ENCODE assay signal across 8 cellular contexts in the genomic region with DNA sequence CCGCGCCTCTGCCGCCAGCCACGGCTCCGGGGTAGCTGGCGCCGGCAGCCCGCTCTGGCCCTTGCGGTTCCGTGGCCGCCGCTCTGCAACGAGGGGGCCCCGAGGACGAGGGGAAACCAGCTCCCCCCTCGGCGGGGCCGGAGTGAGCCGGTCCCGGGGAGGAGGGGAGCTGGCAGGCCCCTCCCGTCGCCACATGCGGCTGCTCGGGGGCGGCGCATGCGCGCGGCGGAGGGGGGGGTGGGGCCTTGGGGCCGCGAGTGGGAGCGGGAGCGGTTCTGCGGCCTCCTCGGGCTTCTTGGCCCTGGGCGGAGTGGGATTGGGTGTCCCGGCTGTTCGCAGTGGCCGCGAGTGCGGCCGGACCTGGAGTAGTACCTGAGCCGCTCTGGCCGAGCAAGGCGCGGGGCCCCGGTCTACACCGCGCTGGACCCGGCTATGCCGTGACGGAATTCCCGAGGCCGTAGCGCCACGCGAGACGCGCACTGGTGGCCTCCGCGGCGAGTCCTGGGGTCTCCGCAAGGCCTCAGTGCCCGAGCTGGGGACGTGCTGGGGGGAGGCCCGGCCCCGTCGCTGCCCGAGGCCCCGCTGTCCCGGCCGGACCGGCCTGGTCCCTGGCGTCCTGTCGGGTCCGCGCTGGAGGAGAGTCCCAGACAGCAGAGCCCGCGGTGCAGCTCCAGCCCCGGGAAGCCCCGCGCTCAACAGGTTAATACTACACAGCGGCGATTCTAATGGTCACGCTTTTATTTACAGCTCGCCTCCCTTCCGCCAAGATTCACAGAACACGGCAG. TPM values are rescaled to one million over a fixed set of nuclear protein-coding genes. Genes with fewer than 3 reads are reported as not detected.
A peak's percentile ranks its signal among the peaks of the same experiment; 100 is the strongest.
DNase-seq lines count a peak whose midpoint lies in the region; ATAC-seq and TF ChIP-seq lines count a peak whose summit lies in the region.

No MANE protein-coding gene starts in this region.

- peak overlapping the region; percentile 83 to 95 (median 90) for H3K27ac Mint-ChIP-seq in immature natural killer cell

- peaks cover 6 to 15% (median 7%) of the 10 kb centered on the region in 3 donors for H3K27me3 Mint-ChIP-seq in immature natural killer cell (ENCODE audit: low read depth in 3 of 3)

- no peaks in the 10 kb centered on the region for H3K27me3 ChIP-seq in WERI-Rb-1 (ENCODE audit: insufficient read depth, low read depth, severe bottlenecking)
- H3K27me3 ChIP-seq in breast epithelium: no peaks in the 10 kb centered on the region
- H3K27me3 ChIP-seq in smooth muscle cell (ENCODE audit: low read depth): no peaks in the 10 kb centered on the region

- H3K27ac ChIP-seq in WERI-Rb-1 (peak overlapping the region; percentile 100), breast epithelium (peak overlapping the region; percentile 89 to 95), smooth muscle cell (ENCODE audit: low read depth) (peak overlapping the region; percentile 93)

- no peaks in the 10 kb centered on the region for H3K9me3 ChIP-seq in WERI-Rb-1 (ENCODE audit: severe bottlenecking)
- H3K9me3 ChIP-seq in breast epithelium: no peaks in the 10 kb centered on the region
- H3K9me3 ChIP-seq in smooth muscle cell (replicated peaks; ENCODE audit: low read depth): no peaks in the 10 kb centered on the region

- 3% methylated on average over 33 of the region's 89 CpGs for WGBS in smooth muscle cell (ENCODE audit: low lambda C conversion rate)

- H3K4me3 ChIP-seq in WERI-Rb-1 (ENCODE audit: low read depth, low read length) (peak overlapping the region; percentile 98), breast epithelium (peak overlapping the region; percentile 92 to 96 (median 94)), smooth muscle cell (peak overlapping the region; percentile 95)

- ATAC-seq in HG02852 (IDR thresholded peaks at IDR 0.05; ENCODE audit: unreplicated experiment): peak; percentile 60

- peaks cover 22% of the 10 kb centered on the region for H3K79me2 ChIP-seq in smooth muscle cell (ENCODE audit: low read depth)

- peak overlapping the region; percentile 98 for H3K9ac ChIP-seq in smooth muscle cell (ENCODE audit: low read depth)

- H3K4me1 Mint-ChIP-seq in immature natural killer cell: peaks cover 13 to 18% of the 10 kb centered on the region in 2 donors

- peak overlapping the region; percentile 93 to 97 (median 94) for H3K4me3 Mint-ChIP-seq in immature natural killer cell

- H3K4me2 ChIP-seq in smooth muscle cell: peak overlapping the region; percentile 96

- H3K36me3 Mint-ChIP-seq in immature natural killer cell: no peaks in the 10 kb centered on the region

- H3F3A ChIP-seq in smooth muscle cell (ENCODE audit: low read depth): no peaks in the 10 kb centered on the region

- peak; percentile 71 for TF ChIP-seq POLR2A in breast epithelium (IDR thresholded peaks at IDR 0.05)

- peak; percentile 46 to 59 for DNase-seq in SHP77 (lab: John Stamatoyannopoulos, UW)
- no peak for DNase-seq in SHP77 treated with DMSO at 0.1 percent for 48 hours (lab: John Stamatoyannopoulos, UW)
- peak; percentile 56 for DNase-seq in NCI-H1694 treated with DMSO at 0.1 percent for 48 hours (lab: John Stamatoyannopoulos, UW)
- peak; percentile 73 for DNase-seq in WERI-Rb-1
- peak; percentile 69 to 79 for DNase-seq in breast epithelium (ENCODE audit: low spot score in 2 of 2)
- DNase-seq in immature natural killer cell: peak; percentile 84 to 91 (median 90)
- peak; percentile 75 for DNase-seq in smooth muscle cell (lab: John Stamatoyannopoulos, UW; ENCODE audit: unreplicated experiment)

- H4K20me1 ChIP-seq in smooth muscle cell (ENCODE audit: low read depth): peaks cover 20% of the 10 kb centered on the region

- peaks cover 0 to 7% of the 10 kb centered on the region in 2 donors for H3K4me1 ChIP-seq in breast epithelium
- peaks cover 6% of the 10 kb centered on the region for H3K4me1 ChIP-seq in smooth muscle cell (ENCODE audit: low read depth)

- H3K36me3 ChIP-seq in WERI-Rb-1 (peaks cover 27% of the 10 kb centered on the region), breast epithelium (no peaks in the 10 kb centered on the region), smooth muscle cell (ENCODE audit: low read depth) (no peaks in the 10 kb centered on the region)

- peak overlapping the region; percentile 96 for H2AFZ ChIP-seq in smooth muscle cell (ENCODE audit: low read depth)

- intact Hi-C loops in breast epithelium (cut with DNase I; ENCODE audit: low total_unique reads): no loop called here

- H3K9me3 Mint-ChIP-seq in immature natural killer cell: no peaks in the 10 kb centered on the region

- TF ChIP-seq CTCF in WERI-Rb-1 (IDR thresholded peaks at IDR 0.05; ENCODE audit: low read depth, low read length) (no peak), breast epithelium (IDR thresholded peaks at IDR 0.05) (peak in 1 of 3 donors; percentile 44), smooth muscle cell (IDR thresholded peaks at IDR 0.05; ENCODE audit: borderline replicate concordance, insufficient read depth, poor library complexity, severe bottlenecking) (no peak)

RNA-seq across cellular contexts. Expression of a gene that starts 0.5 kb away (rescaled TPM):
- total RNA-seq in breast epithelium (10 to 100 TPM; 10.2 to 25.3 (median 14.1) TPM), smooth muscle cell (7.1 and 10.5 TPM in 2 replicates)
- polyA plus RNA-seq in immature natural killer cell (1 to 10 TPM in 1 of 3 donors, under 1 TPM in 2; 0.12 to 2.4 (median 0.67) TPM), smooth muscle cell (1.8 and 2.6 TPM in 2 replicates)
